12 cellular contexts compared by ENCODE assay signal in the genomic region with DNA sequence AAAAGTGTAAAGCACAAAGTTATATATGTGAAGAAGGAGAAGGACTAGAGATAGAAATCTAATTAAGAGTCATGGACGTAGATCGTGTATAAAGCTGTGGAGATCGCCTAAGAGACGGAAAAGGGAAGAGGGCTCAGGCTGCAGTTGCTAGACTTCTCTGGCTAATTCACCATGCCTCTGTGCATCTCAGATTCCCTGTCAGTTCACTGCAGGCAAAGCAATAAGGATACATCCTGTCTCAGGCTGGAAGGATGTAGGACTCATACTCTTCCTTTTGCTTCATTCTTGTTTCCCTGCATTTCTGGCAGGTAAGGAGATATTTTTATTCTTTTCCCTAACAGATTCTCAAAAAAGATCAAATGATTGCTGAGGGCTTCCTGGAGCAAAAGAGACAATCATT.
DNase-seq lines count a peak whose midpoint lies in the region; ATAC-seq, FAIRE-seq and TF ChIP-seq lines count a peak whose summit lies in the region.
"Had no signal": no experiment of that assay in that cellular context is flagged by ENCODE, and none has a peak within 500 bp of the region (broad histone marks: within the 10 kb centered on the region; RNA-seq: fewer than 3 reads in every experiment).

No MANE protein-coding gene starts in this region.

- H3K79me2 ChIP-seq in H9 (ENCODE audit: insufficient read depth, low read length), result peaks cover 6% of the 10 kb centered on the region; the same call in 1 of the 2 replicates

- H3K4me3 ChIP-seq in gastroesophageal sphincter, result no peak overlapping the region
- H3K4me3 ChIP-seq in skeletal muscle tissue (ENCODE audit: low read length in 3 of 3), result no peak overlapping the region

- no peaks in the 10 kb centered on the region for H3K27me3 Mint-ChIP-seq in H9 (ENCODE audit: low read depth)
- H3K27me3 Mint-ChIP-seq in WTC11 (ENCODE audit: low read depth), result no peaks in the 10 kb centered on the region

- ATAC-seq in WTC11, result peak; percentile 16; the same call in 1 of the 2 replicates
- ATAC-seq in gastroesophageal sphincter, result no peak

- no peak overlapping the region for H4K91ac ChIP-seq in H9 (ENCODE audit: insufficient read length, low read depth, low read length)

- H3K23me2 ChIP-seq in H9 (ENCODE audit: insufficient read length, low read depth, low read length, poor library complexity, severe bottlenecking), result peaks cover 8% of the 10 kb centered on the region

- TF ChIP-seq POLR2A in gastroesophageal sphincter (IDR thresholded peaks at IDR 0.05), result no peak

- no peak for TF ChIP-seq EP300 in gastroesophageal sphincter (IDR thresholded peaks at IDR 0.05)

- no peak overlapping the region for H4K8ac ChIP-seq in H9 (replicated peaks; ENCODE audit: insufficient read length, low read depth, low read length)

- no peak overlapping the region for H4K5ac ChIP-seq in H9 (ENCODE audit: insufficient read length, low read depth, low read length)

- no peak overlapping the region; the same call in 1 of the 2 replicates for H3K14ac ChIP-seq in H9 (ENCODE audit: insufficient read depth, low read length)

- TF ChIP-seq CTCF in H9 (conservative IDR thresholded peaks at IDR 0.05) (no peak), WTC11 (IDR thresholded peaks at IDR 0.05) (no peak), gastroesophageal sphincter (IDR thresholded peaks at IDR 0.05) (no peak), D721Med (IDR thresholded peaks at IDR 0.05; ENCODE audit: insufficient read depth, missing control alignments) (no peak)

- H3K36me3 Mint-ChIP-seq in H9 (ENCODE audit: insufficient read depth in 1 of 3, low read depth in 3 of 3) (peaks cover 6 to 30% (median 8%) of the 10 kb centered on the region in 3 experiments; a peak in 5 of 7 replicates), WTC11 (0 out of 2 replicates have a peak, but pooled peaks cover under 1% of the 10 kb centered on the region)

- H3K9me3 Mint-ChIP-seq in H9 (peaks cover 0 to 3% of the 10 kb centered on the region in 2 experiments; a peak in 1 of 5 replicates), WTC11 (no peaks in the 10 kb centered on the region)
- H3K9me3 Mint-ChIP-seq: activated T-helper 1 cell treated with anti-CD3 and anti-CD28 coated beads, Interleukin-12 subunit alpha, Interleukin-12 subunit beta, Interleukin-2, Interleukin-4 antibody, amounts not matched to agents 30 ng/mL and 10 ng/mL and 1 ng/mL, durations not matched to agents 14 hours and 24 hours and 36 hours had no signal

- peak overlapping the region; percentile 5 for H3K9ac ChIP-seq in H9 (ENCODE audit: extremely low read depth, insufficient read length, low read length)
- H3K9ac ChIP-seq in skeletal muscle tissue (ENCODE audit: low read depth in 1 of 3, low read length in 3 of 3), result no peak overlapping the region

- POLR2A ChIA-PET in WTC11 (lab: Charles Lee), result no interaction called here

- H3K9me3 ChIP-seq in H9 (ENCODE audit: control insufficient read depth, low read depth, low read length) (no peaks in the 10 kb centered on the region), gastroesophageal sphincter (no peaks in the 10 kb centered on the region), skeletal muscle tissue (ENCODE audit: control insufficient read depth in 3 of 3, low read length in 3 of 3) (no peaks in the 10 kb centered on the region)

- H3K79me1 ChIP-seq in H9 (ENCODE audit: insufficient read depth, low read depth, low read length, poor library complexity, severe bottlenecking), result peaks cover 2% of the 10 kb centered on the region

- no CpG with 5 or more reads among the region's 4 CpGs for WGBS in H9 (ENCODE audit: extremely low coverage, insufficient read length, low lambda C conversion rate)
- WGBS in gastroesophageal sphincter (ENCODE audit: low coverage in 1 of 2), 2 donors, result 78 to 80% methylated on average over 4 of the region's 4 CpGs

- H3K4ac ChIP-seq in H9 (ENCODE audit: low read depth, low read length), result no peak overlapping the region; the same call in 1 of the 2 replicates

- H2BK12ac ChIP-seq in H9 (ENCODE audit: insufficient read length, low read depth, low read length), result no peak overlapping the region

- H3K27ac Mint-ChIP-seq in H9 (peak overlapping the region; percentile 17 to 99 (median 97); a peak in 5 of 7 replicates), WTC11 (peak overlapping the region; percentile 43)
- H3K27ac Mint-ChIP-seq: activated T-helper 1 cell treated with anti-CD3 and anti-CD28 coated beads, Interleukin-12 subunit alpha, Interleukin-12 subunit beta, Interleukin-2, Interleukin-4 antibody, amounts not matched to agents 30 ng/mL and 10 ng/mL and 1 ng/mL, durations not matched to agents 14 hours and 24 hours and 36 hours had no signal

- H3K23ac ChIP-seq in H9 (ENCODE audit: insufficient read length, low read depth, low read length), result no peak overlapping the region

- no peak overlapping the region for H3K56ac ChIP-seq in H9 (ENCODE audit: insufficient read length, low read depth, low read length)

- peak overlapping the region; percentile 84 for H3T11ph ChIP-seq in H9 (ENCODE audit: low read length)

- H3K4me3 Mint-ChIP-seq in H9 (peak overlapping the region in 1 of 2 experiments; percentile 91; a peak in 2 of 5 replicates), WTC11 (no peak overlapping the region)
- H3K4me3 Mint-ChIP-seq: activated T-helper 1 cell treated with anti-CD3 and anti-CD28 coated beads, Interleukin-12 subunit alpha, Interleukin-12 subunit beta, Interleukin-2, Interleukin-4 antibody, amounts not matched to agents 30 ng/mL and 10 ng/mL and 1 ng/mL, durations not matched to agents 14 hours and 24 hours and 36 hours had no signal

- H2BK120ac ChIP-seq in H9 (ENCODE audit: low read depth, low read length, poor library complexity, severe bottlenecking), result no peak overlapping the region

- H3K4me1 Mint-ChIP-seq in H9, result peaks cover 43 to 52% of the 10 kb centered on the region in 2 experiments
- H3K4me1 Mint-ChIP-seq in WTC11, result peaks cover 39% of the 10 kb centered on the region

- H3K4me2 ChIP-seq in H9 (ENCODE audit: insufficient read depth, insufficient read length, low read length), result peak overlapping the region; percentile 31

- no peak overlapping the region for H2BK20ac ChIP-seq in H9 (ENCODE audit: low read depth, low read length, poor library complexity, severe bottlenecking)

- CTCF ChIA-PET in WTC11 (lab: Charles Lee), result interaction anchor here (0.6 to 2.5 kb wide), 3 partner anchors 27 to 137 kb away, joined by 3 to 6 read pairs (median 3); no protein-coding TSS in a partner anchor

- no peak for DNase-seq in H9
- DNase-seq in WTC11 (ENCODE audit: low spot score), result no peak
- no peak for DNase-seq in activated CD8-positive, alpha-beta memory T cell treated with anti-CD3 and anti-CD28 coated beads for 24 hours
- DNase-seq in D721Med (ENCODE audit: insufficient read length, low spot score), result no peak
- DNase-seq in ureter (ENCODE audit: low spot score), result no peak
- no peak for DNase-seq in NAMALWA (ENCODE audit: low spot score)
- DNase-seq: cortex of kidney, NCI-H1092 treated with DMSO at 0.1 percent for 48 hours had no signal

- H4K20me1 ChIP-seq in H9 (ENCODE audit: control insufficient read depth, insufficient read depth, insufficient read length), result no peaks in the 10 kb centered on the region

- no peak overlapping the region for H2AK5ac ChIP-seq in H9 (ENCODE audit: insufficient read length, low read length)

- H3K27me3 ChIP-seq in H9 (ENCODE audit: insufficient read depth, low read length), result no peaks in the 10 kb centered on the region
- H3K27me3 ChIP-seq in gastroesophageal sphincter, result no peaks in the 10 kb centered on the region
- H3K27me3 ChIP-seq in skeletal muscle tissue (ENCODE audit: control insufficient read depth in 3 of 3, insufficient read depth in 3 of 3, low read length in 3 of 3), result no peaks in the 10 kb centered on the region

- no peaks in the 10 kb centered on the region for H3K36me3 ChIP-seq in gastroesophageal sphincter
- no peaks in the 10 kb centered on the region for H3K36me3 ChIP-seq in skeletal muscle tissue (ENCODE audit: control insufficient read depth in 3 of 3, insufficient read depth in 3 of 3, low read length in 3 of 3)

- no peak overlapping the region for H2BK5ac ChIP-seq in H9 (ENCODE audit: insufficient read length, low read length)

- no peak overlapping the region for H2BK15ac ChIP-seq in H9 (ENCODE audit: low read depth, low read length)

- no peak overlapping the region for H3K18ac ChIP-seq in H9 (ENCODE audit: insufficient read length, low read depth, low read length)

- no peak overlapping the region for H2AFZ ChIP-seq in H9 (ENCODE audit: low read length)

- FAIRE-seq in D721Med (lab: Jason Lieb, UNC), result no peak
- FAIRE-seq: urothelium cell line had no signal

- H3K4me1 ChIP-seq in H9 (ENCODE audit: insufficient read depth, low read length), result peaks cover 7% of the 10 kb centered on the region; the same call in 1 of the 2 replicates
- H3K4me1 ChIP-seq in gastroesophageal sphincter, result peaks cover 0 to 13% (median 7%) of the 10 kb centered on the region in 3 donors
- H3K4me1 ChIP-seq in skeletal muscle tissue (ENCODE audit: control insufficient read depth in 3 of 3, insufficient read depth in 3 of 3, low read length in 3 of 3), result peaks cover 2 to 7% (median 3%) of the 10 kb centered on the region in 3 donors

- H3K27ac ChIP-seq in H9 (ENCODE audit: insufficient read length, low read depth, low read length), result peak overlapping the region; percentile 89
- peak overlapping the region in 3 of 4 donors; percentile 25 to 76 (median 65) for H3K27ac ChIP-seq in gastroesophageal sphincter
- H3K27ac ChIP-seq in skeletal muscle tissue (ENCODE audit: low read depth, low read length), result peak overlapping the region; percentile 23

TF ChIP-seq in WTC11, 78 proteins besides CTCF, POLR2A, EP300 and RAD21:
- TF ChIP-seq NFE2L1 (CRISPR knock-in tag; IDR thresholded peaks at IDR 0.05) (no peak), TP53 (CRISPR knock-in tag; IDR thresholded peaks at IDR 0.05) (no peak), ZNF396 (CRISPR knock-in tag; IDR thresholded peaks at IDR 0.05; ENCODE audit: borderline replicate concordance) (no peak)

Comparison
In these comparisons a context has a peak if more than half of its experiments do, and no peak if none do; other contexts are left out.
1. H3K27ac ChIP-seq: peak in every context shown above with its lines; median percentile 89 in H9; 65 in gastroesophageal sphincter; 23 in skeletal muscle tissue.